ENCODE assay signal across 8 cellular contexts in the genomic region with DNA sequence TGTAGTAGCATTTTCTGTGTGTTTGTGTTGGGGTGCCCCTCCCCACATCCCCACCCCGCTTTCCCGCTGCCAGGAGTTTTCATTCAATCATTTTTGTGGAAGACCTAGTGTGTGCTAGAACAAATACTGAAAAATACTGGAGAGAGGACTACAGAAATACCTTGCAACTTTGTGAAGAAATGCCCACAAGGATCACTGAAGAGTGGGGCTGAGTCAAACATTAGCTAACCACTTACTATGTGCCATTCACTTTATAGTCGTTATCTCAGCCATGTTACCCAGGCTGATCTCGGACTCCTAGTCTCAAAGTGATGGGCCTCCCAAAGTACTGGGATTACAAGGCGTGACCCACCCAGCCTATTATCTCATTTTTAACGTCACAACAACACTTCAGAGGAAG.
DNase-seq lines count a peak whose midpoint lies in the region; TF ChIP-seq lines count a peak whose summit lies in the region.

No MANE protein-coding gene starts in this region.

- H3K36me3 ChIP-seq in endocrine pancreas (ENCODE audit: control insufficient read depth, insufficient read depth, low read length) (no peaks in the 10 kb centered on the region), parathyroid adenoma (ENCODE audit: control insufficient read depth, insufficient read depth, low read length) (no peaks in the 10 kb centered on the region)

- H2AFZ ChIP-seq in parathyroid adenoma, result peak overlapping the region; percentile 89

- H3K4me1 ChIP-seq in endocrine pancreas (ENCODE audit: control insufficient read depth, insufficient read depth, low read length), result peaks cover 6% of the 10 kb centered on the region
- peaks cover 5% of the 10 kb centered on the region for H3K4me1 ChIP-seq in parathyroid adenoma

- H3K27me3 ChIP-seq in endocrine pancreas (ENCODE audit: control insufficient read depth, insufficient read depth, low read length) (no peaks in the 10 kb centered on the region), parathyroid adenoma (ENCODE audit: control insufficient read depth, insufficient read depth, low read length) (no peaks in the 10 kb centered on the region)

- peak overlapping the region; percentile 89 for H3K27ac ChIP-seq in parathyroid adenoma

- TF ChIP-seq CTCF in NB4 (IDR thresholded peaks at IDR 0.05; ENCODE audit: low read depth, low read length) (no peak), parathyroid adenoma (IDR thresholded peaks at IDR 0.05) (no peak)

- no peak for TF ChIP-seq POLR2A in NB4 (IDR thresholded peaks at IDR 0.05; ENCODE audit: extremely low read depth, insufficient read length)

- H3K79me2 ChIP-seq in parathyroid adenoma, result peaks cover 9% of the 10 kb centered on the region

- H3K9ac ChIP-seq in endocrine pancreas (ENCODE audit: control insufficient read depth, insufficient read depth, low read length) (peak overlapping the region; percentile 43), parathyroid adenoma (no peak overlapping the region)

- H3K4me3 ChIP-seq in GM08714 (ENCODE audit: low read length) (peak overlapping the region; percentile 57; the same call in 1 of the 2 replicates), NB4 (ENCODE audit: low read depth, low read length) (peak overlapping the region; percentile 40), endocrine pancreas (ENCODE audit: control insufficient read depth, insufficient read depth, low read length) (no peak overlapping the region), parathyroid adenoma (ENCODE audit: low read depth, low read length) (peak overlapping the region; percentile 96)

- DNase-seq in NB4 (ENCODE audit: low read depth), result no peak
- no peak for DNase-seq in Ammon's horn (ENCODE audit: low spot score)
- no peak for DNase-seq in NCI-H1417 (lab: John Stamatoyannopoulos, UW)
- no peak for DNase-seq in activated CD4-positive, alpha-beta T cell treated with anti-CD3 and anti-CD28 coated beads, Interleukin-2, amount 50 U/mL, for 1 hour
- DNase-seq in activated CD4-positive, alpha-beta T cell treated with anti-CD3 and anti-CD28 coated beads for 48 hours, result no peak

- peak overlapping the region; percentile 84 for H3K4me2 ChIP-seq in parathyroid adenoma (ENCODE audit: low read length)

- H3K9me3 ChIP-seq in endocrine pancreas (ENCODE audit: control insufficient read depth, low read length), result no peaks in the 10 kb centered on the region
- no peaks in the 10 kb centered on the region for H3K9me3 ChIP-seq in parathyroid adenoma (ENCODE audit: control insufficient read depth, low read length)
